In genomic region chr2:119440873-119441272, GRCh38 we compare ENCODE assay signal across 1 cellular context.
TF ChIP-seq lines count a peak whose summit lies in the region.

No MANE protein-coding gene starts in this region.

TF ChIP-seq in GM12878, 131 proteins besides CTCF, POLR2A, EP300 and RAD21 (continued from another document):
- TF ChIP-seq ZNF687 (IDR thresholded peaks at IDR 0.05) (no peak), PAX5 (IDR thresholded peaks at IDR 0.05; ENCODE audit: borderline replicate concordance, low read depth, low read length) (no peak), SREBF1 (IDR thresholded peaks at IDR 0.05; ENCODE audit: low read length) (no peak), SIN3A (IDR thresholded peaks at IDR 0.05; ENCODE audit: low read depth, low read length) (no peak), LARP7 (IDR thresholded peaks at IDR 0.05) (no peak)
- TF ChIP-seq, protein P1, sequence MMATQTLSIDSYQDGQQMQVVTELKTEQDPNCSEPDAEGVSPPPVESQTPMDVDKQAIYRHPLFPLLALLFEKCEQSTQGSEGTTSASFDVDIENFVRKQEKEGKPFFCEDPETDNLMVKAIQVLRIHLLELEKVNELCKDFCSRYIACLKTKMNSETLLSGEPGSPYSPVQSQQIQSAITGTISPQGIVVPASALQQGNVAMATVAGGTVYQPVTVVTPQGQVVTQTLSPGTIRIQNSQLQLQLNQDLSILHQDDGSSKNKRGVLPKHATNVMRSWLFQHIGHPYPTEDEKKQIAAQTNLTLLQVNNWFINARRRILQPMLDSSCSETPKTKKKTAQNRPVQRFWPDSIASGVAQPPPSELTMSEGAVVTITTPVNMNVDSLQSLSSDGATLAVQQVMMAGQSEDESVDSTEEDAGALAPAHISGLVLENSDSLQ (IDR thresholded peaks at IDR 0.05), result no peak
- TF ChIP-seq, protein P2, sequence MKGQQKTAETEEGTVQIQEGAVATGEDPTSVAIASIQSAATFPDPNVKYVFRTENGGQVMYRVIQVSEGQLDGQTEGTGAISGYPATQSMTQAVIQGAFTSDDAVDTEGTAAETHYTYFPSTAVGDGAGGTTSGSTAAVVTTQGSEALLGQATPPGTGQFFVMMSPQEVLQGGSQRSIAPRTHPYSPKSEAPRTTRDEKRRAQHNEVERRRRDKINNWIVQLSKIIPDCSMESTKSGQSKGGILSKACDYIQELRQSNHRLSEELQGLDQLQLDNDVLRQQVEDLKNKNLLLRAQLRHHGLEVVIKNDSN (IDR thresholded peaks at IDR 0.05; ENCODE audit: borderline replicate concordance, extremely low read length, insufficient read depth, low read depth, low read length), result no peak
